In the genomic region with DNA sequence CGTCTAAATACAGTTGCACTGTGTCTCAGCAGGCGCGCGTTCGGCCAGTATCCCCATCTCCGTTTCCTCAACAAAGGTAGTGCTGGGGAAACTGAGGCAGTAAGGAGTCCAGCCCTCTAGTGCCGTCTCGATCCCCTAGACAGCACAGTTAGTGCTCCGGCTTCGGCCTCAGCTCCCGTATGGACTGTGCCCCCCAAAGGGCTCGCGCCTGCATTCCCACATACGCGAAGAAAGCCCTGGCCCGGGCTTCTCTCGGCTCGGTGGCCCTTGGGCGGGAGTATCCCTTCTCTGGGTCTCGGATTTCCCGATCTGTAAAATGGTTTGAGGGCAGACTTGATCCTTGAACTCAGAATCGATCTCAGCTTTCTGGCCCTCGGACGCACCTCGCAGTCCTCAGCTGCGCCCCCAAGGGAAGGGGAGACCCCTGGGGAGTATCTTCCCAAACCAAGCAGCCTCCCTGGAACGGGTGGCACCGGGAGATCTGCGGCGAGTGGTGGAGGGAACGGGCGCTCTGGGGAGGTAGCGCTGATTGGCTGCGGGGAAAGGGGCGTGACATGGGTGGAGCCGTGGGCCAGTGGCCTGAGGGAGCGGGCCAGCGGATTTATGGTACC, we compare ENCODE assay signal across 1 cellular context.
TF ChIP-seq lines count a peak whose summit lies in the region.

No MANE protein-coding gene starts in this region.

TF ChIP-seq in HEK293, 187 proteins besides CTCF, POLR2A, EP300 and RAD21 (continued from another document):
- TF ChIP-seq, protein P1, sequence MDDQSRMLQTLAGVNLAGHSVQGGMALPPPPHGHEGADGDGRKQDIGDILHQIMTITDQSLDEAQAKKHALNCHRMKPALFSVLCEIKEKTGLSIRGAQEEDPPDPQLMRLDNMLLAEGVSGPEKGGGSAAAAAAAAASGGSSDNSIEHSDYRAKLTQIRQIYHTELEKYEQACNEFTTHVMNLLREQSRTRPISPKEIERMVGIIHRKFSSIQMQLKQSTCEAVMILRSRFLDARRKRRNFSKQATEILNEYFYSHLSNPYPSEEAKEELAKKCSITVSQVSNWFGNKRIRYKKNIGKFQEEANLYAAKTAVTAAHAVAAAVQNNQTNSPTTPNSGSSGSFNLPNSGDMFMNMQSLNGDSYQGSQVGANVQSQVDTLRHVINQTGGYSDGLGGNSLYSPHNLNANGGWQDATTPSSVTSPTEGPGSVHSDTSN (CRISPR knock-in tag; IDR thresholded peaks at IDR 0.05), result no peak
- 0 out of 2 replicates have a peak, but pooled peaks have one; percentile 16 for TF ChIP-seq KLF1 (tag by site-specific recombination; IDR thresholded peaks at IDR 0.05)
- no peak for TF ChIP-seq ZNF16 (tag by site-specific recombination; IDR thresholded peaks at IDR 0.05; ENCODE audit: low read depth)
- no peak for TF ChIP-seq ZNF121 (tag by site-specific recombination; IDR thresholded peaks at IDR 0.05)
- no peak for TF ChIP-seq ZNF560 (tag by site-specific recombination; IDR thresholded peaks at IDR 0.05; ENCODE audit: borderline replicate concordance)
- TF ChIP-seq ZNF701 (tag by site-specific recombination; IDR thresholded peaks at IDR 0.05), result no peak
- TF ChIP-seq ZFP69B (tag by site-specific recombination; IDR thresholded peaks at IDR 0.05), result no peak
- peak; percentile 94 for TF ChIP-seq ZBTB8A (tag by site-specific recombination; IDR thresholded peaks at IDR 0.05)
- no peak for TF ChIP-seq BCL11B (tag by site-specific recombination; IDR thresholded peaks at IDR 0.05; ENCODE audit: low read depth)
- no peak for TF ChIP-seq ZNF132 (tag by site-specific recombination; IDR thresholded peaks at IDR 0.05; ENCODE audit: borderline replicate concordance)
- TF ChIP-seq HOXD13 (CRISPR knock-in tag; IDR thresholded peaks at IDR 0.05; ENCODE audit: borderline replicate concordance), result no peak
- TF ChIP-seq, protein P2, sequence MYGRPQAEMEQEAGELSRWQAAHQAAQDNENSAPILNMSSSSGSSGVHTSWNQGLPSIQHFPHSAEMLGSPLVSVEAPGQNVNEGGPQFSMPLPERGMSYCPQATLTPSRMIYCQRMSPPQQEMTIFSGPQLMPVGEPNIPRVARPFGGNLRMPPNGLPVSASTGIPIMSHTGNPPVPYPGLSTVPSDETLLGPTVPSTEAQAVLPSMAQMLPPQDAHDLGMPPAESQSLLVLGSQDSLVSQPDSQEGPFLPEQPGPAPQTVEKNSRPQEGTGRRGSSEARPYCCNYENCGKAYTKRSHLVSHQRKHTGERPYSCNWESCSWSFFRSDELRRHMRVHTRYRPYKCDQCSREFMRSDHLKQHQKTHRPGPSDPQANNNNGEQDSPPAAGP (tag by site-specific recombination; IDR thresholded peaks at IDR 0.05), result no peak
- TF ChIP-seq ZNF544 (tag by site-specific recombination; IDR thresholded peaks at IDR 0.05), result no peak
- TF ChIP-seq YY1 (tag by site-specific recombination; IDR thresholded peaks at IDR 0.05), result no peak
- TF ChIP-seq, protein P3, sequence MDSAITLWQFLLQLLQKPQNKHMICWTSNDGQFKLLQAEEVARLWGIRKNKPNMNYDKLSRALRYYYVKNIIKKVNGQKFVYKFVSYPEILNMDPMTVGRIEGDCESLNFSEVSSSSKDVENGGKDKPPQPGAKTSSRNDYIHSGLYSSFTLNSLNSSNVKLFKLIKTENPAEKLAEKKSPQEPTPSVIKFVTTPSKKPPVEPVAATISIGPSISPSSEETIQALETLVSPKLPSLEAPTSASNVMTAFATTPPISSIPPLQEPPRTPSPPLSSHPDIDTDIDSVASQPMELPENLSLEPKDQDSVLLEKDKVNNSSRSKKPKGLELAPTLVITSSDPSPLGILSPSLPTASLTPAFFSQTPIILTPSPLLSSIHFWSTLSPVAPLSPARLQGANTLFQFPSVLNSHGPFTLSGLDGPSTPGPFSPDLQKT (IDR thresholded peaks at IDR 0.05; ENCODE audit: borderline replicate concordance, low read depth, low read length), result no peak
- no peak for TF ChIP-seq ZNF350 (tag by site-specific recombination; IDR thresholded peaks at IDR 0.05)
- TF ChIP-seq ZNF558 (tag by site-specific recombination; IDR thresholded peaks at IDR 0.05), result no peak
- TF ChIP-seq ZNF747 (tag by site-specific recombination; IDR thresholded peaks at IDR 0.05), result no peak
- no peak for TF ChIP-seq ZNF654 (tag by site-specific recombination; IDR thresholded peaks at IDR 0.05; ENCODE audit: low read depth)
- no peak for TF ChIP-seq ZNF433 (tag by site-specific recombination; IDR thresholded peaks at IDR 0.05; ENCODE audit: low read depth)
- TF ChIP-seq, protein P4, sequence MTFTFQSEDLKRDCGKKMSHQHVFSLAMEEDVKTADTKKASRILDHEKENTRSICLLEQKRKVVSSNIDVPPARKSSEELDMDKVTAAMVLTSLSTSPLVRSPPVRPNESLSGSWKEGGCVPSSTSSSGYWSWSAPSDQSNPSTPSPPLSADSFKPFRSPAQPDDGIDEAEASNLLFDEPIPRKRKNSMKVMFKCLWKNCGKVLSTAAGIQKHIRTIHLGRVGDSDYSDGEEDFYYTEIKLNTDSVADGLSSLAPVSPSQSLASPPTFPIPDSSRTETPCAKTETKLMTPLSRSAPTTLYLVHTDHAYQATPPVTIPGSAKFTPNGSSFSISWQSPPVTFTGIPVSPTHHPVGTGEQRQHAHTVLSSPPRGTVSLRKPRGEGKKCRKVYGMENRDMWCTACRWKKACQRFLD (tag by site-specific recombination; IDR thresholded peaks at IDR 0.05), result no peak
- TF ChIP-seq ZNF548 (tag by site-specific recombination; IDR thresholded peaks at IDR 0.05), result no peak
- TF ChIP-seq, protein P5, sequence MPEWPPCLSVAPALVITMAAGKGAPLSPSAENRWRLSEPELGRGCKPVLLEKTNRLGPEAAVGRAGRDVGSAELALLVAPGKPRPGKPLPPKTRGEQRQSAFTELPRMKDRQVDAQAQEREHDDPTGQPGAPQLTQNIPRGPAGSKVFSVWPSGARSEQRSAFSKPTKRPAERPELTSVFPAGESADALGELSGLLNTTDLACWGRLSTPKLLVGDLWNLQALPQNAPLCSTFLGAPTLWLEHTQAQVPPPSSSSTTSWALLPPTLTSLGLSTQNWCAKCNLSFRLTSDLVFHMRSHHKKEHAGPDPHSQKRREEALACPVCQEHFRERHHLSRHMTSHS (tag by site-specific recombination; IDR thresholded peaks at IDR 0.05), result no peak
- TF ChIP-seq, protein P6, sequence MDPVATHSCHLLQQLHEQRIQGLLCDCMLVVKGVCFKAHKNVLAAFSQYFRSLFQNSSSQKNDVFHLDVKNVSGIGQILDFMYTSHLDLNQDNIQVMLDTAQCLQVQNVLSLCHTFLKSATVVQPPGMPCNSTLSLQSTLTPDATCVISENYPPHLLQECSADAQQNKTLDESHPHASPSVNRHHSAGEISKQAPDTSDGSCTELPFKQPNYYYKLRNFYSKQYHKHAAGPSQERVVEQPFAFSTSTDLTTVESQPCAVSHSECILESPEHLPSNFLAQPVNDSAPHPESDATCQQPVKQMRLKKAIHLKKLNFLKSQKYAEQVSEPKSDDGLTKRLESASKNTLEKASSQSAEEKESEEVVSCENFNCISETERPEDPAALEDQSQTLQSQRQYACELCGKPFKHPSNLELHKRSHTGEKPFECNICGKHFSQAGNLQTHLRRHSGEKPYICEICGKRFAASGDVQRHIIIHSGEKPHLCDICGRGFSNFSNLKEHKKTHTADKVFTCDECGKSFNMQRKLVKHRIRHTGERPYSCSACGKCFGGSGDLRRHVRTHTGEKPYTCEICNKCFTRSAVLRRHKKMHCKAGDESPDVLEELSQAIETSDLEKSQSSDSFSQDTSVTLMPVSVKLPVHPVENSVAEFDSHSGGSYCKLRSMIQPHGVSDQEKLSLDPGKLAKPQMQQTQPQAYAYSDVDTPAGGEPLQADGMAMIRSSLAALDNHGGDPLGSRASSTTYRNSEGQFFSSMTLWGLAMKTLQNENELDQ (tag by site-specific recombination; IDR thresholded peaks at IDR 0.05; ENCODE audit: low read depth), result no peak
- TF ChIP-seq ZNF157 (tag by site-specific recombination; IDR thresholded peaks at IDR 0.05), result no peak
- TF ChIP-seq ZNF311 (tag by site-specific recombination; IDR thresholded peaks at IDR 0.05; ENCODE audit: borderline replicate concordance), result no peak
- TF ChIP-seq ZNF133 (tag by site-specific recombination; IDR thresholded peaks at IDR 0.05), result no peak
- no peak for TF ChIP-seq ZFP41 (tag by site-specific recombination; IDR thresholded peaks at IDR 0.05; ENCODE audit: borderline replicate concordance)
- TF ChIP-seq ZNF777 (tag by site-specific recombination; IDR thresholded peaks at IDR 0.05; ENCODE audit: borderline replicate concordance), result no peak
